Comparison of ENCODE assay signal across 1 cellular context in genomic region chr9:126989847-126990821, GRCh38.
TF ChIP-seq lines count a peak whose summit lies in the region.

No MANE protein-coding gene starts in this region.

TF ChIP-seq in K562, 482 proteins besides CTCF, POLR2A, EP300 and RAD21 (continued from another document):
- TF ChIP-seq ZNF518B (CRISPR knock-in tag; IDR thresholded peaks at IDR 0.05) (no peak), WHSC1 (IDR thresholded peaks at IDR 0.05; ENCODE audit: low read length) (no peak), SIX5 (IDR thresholded peaks at IDR 0.05; ENCODE audit: borderline replicate concordance in 1 of 2, insufficient read depth in 1 of 2, low read depth in 1 of 2, low read length in 2 of 2) (no peak), KAT8 (IDR thresholded peaks at IDR 0.05; ENCODE audit: low read depth) (no peak), ZSCAN29 (IDR thresholded peaks at IDR 0.05) (no peak), TCF15 (CRISPR knock-in tag; IDR thresholded peaks at IDR 0.05) (no peak), ZNF263 (CRISPR knock-in tag; IDR thresholded peaks at IDR 0.05; ENCODE audit: borderline replicate concordance) (peak; percentile 45; the same call in 1 of the 2 replicates)
